Comparison of ENCODE assay signal across 33 cellular contexts in genomic region chr22:38618258-38618657, GRCh38.
"Had no signal": no experiment of that assay in that cellular context is flagged by ENCODE, and none has a peak within 500 bp of the region (broad histone marks: within the 10 kb centered on the region; RNA-seq: fewer than 3 reads in every experiment).

No MANE protein-coding gene starts in this region.

- DNase-seq: Karpas-422, Kasumi-1, MG63, MM.1S, NCI-H1048, NCI-H1092, NCI-H1092 treated with DMSO at 0.1 percent for 48 hours, NCI-H1105, NCI-H1105 treated with DMSO at 0.1 percent for 48 hours, NCI-H1417, NCI-H1417 treated with DMSO at 0.1 percent for 48 hours, NCI-H1436, NCI-H1436 treated with DMSO at 0.1 percent for 48 hours, NCI-H146, NCI-H1694, NCI-H1694 treated with DMSO at 0.1 percent for 48 hours, NCI-H187, NCI-H187 treated with DMSO at 0.1 percent for 48 hours, NCI-H1930, NCI-H2029, NCI-H2029 treated with DMSO at 0.1 percent for 48 hours, NCI-H2081, NCI-H2081 treated with DMSO at 0.1 percent for 48 hours, NCI-H2107, NCI-H2171, NCI-H2171 treated with DMSO at 0.1 percent for 48 hours, NCI-H2227 treated with DMSO at 0.1 percent for 48 hours, NCI-H226, NCI-H345, NCI-H446, NCI-H446 treated with DMSO at 0.1 percent for 48 hours, NCI-H510A, NCI-H510A treated with DMSO at 0.1 percent for 48 hours had no signal

- H3K27me3 ChIP-seq: MG63 had no signal

- H3K36me3 ChIP-seq: MG63 had no signal

- H3K4me3 ChIP-seq: MG63 had no signal
